In genomic region chr17:39027440-39028035, GRCh38 we compare ENCODE assay signal across 1 cellular context.
TF ChIP-seq lines count a peak whose summit lies in the region.

No MANE protein-coding gene starts in this region.

TF ChIP-seq in HCT116, 20 proteins besides CTCF, POLR2A, EP300 and RAD21 (continued from another document):
- TF ChIP-seq, protein P1, sequence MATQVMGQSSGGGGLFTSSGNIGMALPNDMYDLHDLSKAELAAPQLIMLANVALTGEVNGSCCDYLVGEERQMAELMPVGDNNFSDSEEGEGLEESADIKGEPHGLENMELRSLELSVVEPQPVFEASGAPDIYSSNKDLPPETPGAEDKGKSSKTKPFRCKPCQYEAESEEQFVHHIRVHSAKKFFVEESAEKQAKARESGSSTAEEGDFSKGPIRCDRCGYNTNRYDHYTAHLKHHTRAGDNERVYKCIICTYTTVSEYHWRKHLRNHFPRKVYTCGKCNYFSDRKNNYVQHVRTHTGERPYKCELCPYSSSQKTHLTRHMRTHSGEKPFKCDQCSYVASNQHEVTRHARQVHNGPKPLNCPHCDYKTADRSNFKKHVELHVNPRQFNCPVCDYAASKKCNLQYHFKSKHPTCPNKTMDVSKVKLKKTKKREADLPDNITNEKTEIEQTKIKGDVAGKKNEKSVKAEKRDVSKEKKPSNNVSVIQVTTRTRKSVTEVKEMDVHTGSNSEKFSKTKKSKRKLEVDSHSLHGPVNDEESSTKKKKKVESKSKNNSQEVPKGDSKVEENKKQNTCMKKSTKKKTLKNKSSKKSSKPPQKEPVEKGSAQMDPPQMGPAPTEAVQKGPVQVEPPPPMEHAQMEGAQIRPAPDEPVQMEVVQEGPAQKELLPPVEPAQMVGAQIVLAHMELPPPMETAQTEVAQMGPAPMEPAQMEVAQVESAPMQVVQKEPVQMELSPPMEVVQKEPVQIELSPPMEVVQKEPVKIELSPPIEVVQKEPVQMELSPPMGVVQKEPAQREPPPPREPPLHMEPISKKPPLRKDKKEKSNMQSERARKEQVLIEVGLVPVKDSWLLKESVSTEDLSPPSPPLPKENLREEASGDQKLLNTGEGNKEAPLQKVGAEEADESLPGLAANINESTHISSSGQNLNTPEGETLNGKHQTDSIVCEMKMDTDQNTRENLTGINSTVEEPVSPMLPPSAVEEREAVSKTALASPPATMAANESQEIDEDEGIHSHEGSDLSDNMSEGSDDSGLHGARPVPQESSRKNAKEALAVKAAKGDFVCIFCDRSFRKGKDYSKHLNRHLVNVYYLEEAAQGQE (IDR thresholded peaks at IDR 0.05; ENCODE audit: low read depth), result no peak
- TF ChIP-seq SRF (IDR thresholded peaks at IDR 0.05; ENCODE audit: low read depth) (no peak), CEBPB (IDR thresholded peaks at IDR 0.05; ENCODE audit: low read depth) (no peak), EGR1 (IDR thresholded peaks at IDR 0.05; ENCODE audit: low read depth) (no peak), JUND (IDR thresholded peaks at IDR 0.05) (no peak), ELF1 (IDR thresholded peaks at IDR 0.05; ENCODE audit: borderline replicate concordance, low read depth) (no peak), ATF3 (IDR thresholded peaks at IDR 0.05) (no peak), TCF7L2 (IDR thresholded peaks at IDR 0.05; ENCODE audit: borderline replicate concordance, extremely low read depth, insufficient read depth, insufficient read length) (no peak), POLR2AphosphoS5 (IDR thresholded peaks at IDR 0.05; ENCODE audit: low read depth, low read length) (no peak), YY1 (IDR thresholded peaks at IDR 0.05; ENCODE audit: extremely low read depth, insufficient replicate concordance, low read depth, low read length) (no peak), EZH2phosphoT487 (IDR thresholded peaks at IDR 0.05; ENCODE audit: borderline replicate concordance) (no peak)
- TF ChIP-seq, protein P2, sequence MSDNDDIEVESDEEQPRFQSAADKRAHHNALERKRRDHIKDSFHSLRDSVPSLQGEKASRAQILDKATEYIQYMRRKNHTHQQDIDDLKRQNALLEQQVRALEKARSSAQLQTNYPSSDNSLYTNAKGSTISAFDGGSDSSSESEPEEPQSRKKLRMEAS (IDR thresholded peaks at IDR 0.05), result no peak
